Comparison of ENCODE assay signal across 1 cellular context in the genomic region with DNA sequence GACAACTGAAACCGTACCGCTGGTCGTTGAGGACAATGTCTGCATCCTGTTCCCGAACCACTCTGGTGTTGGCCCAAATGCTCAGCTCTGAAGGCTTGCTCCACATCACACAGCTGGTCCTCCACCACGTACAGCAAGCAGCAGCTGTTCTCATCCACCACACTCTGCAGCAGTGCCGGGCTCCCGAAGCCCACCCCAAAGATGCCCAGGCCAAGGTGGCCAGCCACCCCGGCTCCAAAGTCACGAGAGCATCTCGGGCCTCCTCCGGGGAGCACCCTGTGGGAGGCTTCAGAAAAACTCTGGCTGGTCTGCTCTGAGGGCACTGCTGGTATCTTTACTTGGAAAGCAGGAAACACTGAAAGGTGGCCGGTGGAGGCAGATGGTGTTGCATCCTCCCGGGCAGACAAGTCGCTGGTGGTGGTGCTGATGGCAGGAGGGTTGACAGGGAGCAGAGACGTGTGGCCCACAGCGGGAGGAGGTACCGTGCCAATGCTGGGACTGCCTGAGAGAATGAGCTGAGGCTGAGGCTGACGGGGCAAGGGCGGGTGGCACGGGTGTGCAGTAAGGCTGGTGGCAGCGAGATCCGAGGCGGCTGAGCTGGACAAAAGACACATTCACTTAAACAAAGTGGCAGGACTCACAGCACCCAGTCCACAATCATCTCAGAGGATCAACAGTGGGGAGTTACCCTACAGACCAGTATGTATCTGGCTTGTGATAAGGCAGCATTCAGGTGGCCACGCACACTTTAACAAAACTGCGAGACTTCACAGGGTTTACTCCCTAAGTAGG.
TF ChIP-seq lines count a peak whose summit lies in the region.

No MANE protein-coding gene starts in this region.

TF ChIP-seq in HepG2, 621 proteins besides CTCF, POLR2A, EP300 and RAD21:
- no peak for TF ChIP-seq ZBTB40 (IDR thresholded peaks at IDR 0.05)
- TF ChIP-seq ZBTB40 (CRISPR knock-in tag; IDR thresholded peaks at IDR 0.05) = no peak
- no peak for TF ChIP-seq ZNF670 (CRISPR knock-in tag; IDR thresholded peaks at IDR 0.05; ENCODE audit: borderline replicate concordance)
- TF ChIP-seq ZNF770 (CRISPR knock-in tag; IDR thresholded peaks at IDR 0.05) = no peak
- no peak for TF ChIP-seq RBAK (CRISPR knock-in tag; IDR thresholded peaks at IDR 0.05)
- TF ChIP-seq JARID2 (CRISPR knock-in tag; IDR thresholded peaks at IDR 0.05; ENCODE audit: insufficient replicate concordance) = no peak
- no peak for TF ChIP-seq GZF1 (CRISPR knock-in tag; IDR thresholded peaks at IDR 0.05)
- TF ChIP-seq, protein P1, sequence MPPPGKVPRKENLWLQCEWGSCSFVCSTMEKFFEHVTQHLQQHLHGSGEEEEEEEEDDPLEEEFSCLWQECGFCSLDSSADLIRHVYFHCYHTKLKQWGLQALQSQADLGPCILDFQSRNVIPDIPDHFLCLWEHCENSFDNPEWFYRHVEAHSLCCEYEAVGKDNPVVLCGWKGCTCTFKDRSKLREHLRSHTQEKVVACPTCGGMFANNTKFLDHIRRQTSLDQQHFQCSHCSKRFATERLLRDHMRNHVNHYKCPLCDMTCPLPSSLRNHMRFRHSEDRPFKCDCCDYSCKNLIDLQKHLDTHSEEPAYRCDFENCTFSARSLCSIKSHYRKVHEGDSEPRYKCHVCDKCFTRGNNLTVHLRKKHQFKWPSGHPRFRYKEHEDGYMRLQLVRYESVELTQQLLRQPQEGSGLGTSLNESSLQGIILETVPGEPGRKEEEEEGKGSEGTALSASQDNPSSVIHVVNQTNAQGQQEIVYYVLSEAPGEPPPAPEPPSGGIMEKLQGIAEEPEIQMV (CRISPR knock-in tag; IDR thresholded peaks at IDR 0.05; ENCODE audit: low read depth) = no peak
- TF ChIP-seq ZNF773 (CRISPR knock-in tag; IDR thresholded peaks at IDR 0.05; ENCODE audit: borderline replicate concordance) = no peak
- 0 out of 2 replicates have a peak, but pooled peaks have one; percentile 15 for TF ChIP-seq ZNF253 (CRISPR knock-in tag; IDR thresholded peaks at IDR 0.05; ENCODE audit: borderline replicate concordance)
- TF ChIP-seq RORA (CRISPR knock-in tag; IDR thresholded peaks at IDR 0.05) = no peak
- no peak for TF ChIP-seq NFATC3 (CRISPR knock-in tag; IDR thresholded peaks at IDR 0.05)
- TF ChIP-seq, protein P2, sequence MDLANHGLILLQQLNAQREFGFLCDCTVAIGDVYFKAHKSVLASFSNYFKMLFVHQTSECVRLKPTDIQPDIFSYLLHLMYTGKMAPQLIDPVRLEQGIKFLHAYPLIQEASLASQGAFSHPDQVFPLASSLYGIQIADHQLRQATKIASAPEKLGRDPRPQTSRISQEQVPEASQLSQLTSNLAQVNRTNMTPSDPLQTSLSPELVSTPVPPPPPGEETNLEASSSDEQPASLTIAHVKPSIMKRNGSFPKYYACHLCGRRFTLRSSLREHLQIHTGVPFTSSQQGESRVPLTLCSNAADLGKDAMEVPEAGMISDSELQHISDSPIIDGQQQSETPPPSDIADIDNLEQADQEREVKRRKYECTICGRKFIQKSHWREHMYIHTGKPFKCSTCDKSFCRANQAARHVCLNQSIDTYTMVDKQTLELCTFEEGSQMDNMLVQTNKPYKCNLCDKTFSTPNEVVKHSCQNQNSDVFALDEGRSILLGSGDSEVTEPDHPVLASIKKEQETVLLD (CRISPR knock-in tag; IDR thresholded peaks at IDR 0.05; ENCODE audit: low read depth) = no peak
- TF ChIP-seq ZC3H13 (CRISPR knock-in tag; IDR thresholded peaks at IDR 0.05) = peak; percentile 5; the same call in 1 of the 2 replicates
- TF ChIP-seq, protein P3, sequence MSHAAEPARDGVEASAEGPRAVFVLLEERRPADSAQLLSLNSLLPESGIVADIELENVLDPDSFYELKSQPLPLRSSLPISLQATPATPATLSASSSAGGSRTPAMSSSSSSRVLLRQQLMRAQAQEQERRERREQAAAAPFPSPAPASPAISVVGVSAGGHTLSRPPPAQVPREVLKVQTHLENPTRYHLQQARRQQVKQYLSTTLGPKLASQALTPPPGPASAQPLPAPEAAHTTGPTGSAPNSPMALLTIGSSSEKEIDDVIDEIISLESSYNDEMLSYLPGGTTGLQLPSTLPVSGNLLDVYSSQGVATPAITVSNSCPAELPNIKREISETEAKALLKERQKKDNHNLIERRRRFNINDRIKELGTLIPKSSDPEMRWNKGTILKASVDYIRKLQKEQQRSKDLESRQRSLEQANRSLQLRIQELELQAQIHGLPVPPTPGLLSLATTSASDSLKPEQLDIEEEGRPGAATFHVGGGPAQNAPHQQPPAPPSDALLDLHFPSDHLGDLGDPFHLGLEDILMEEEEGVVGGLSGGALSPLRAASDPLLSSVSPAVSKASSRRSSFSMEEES (CRISPR knock-in tag; IDR thresholded peaks at IDR 0.05) = no peak
- TF ChIP-seq NONO (IDR thresholded peaks at IDR 0.05) = no peak
- TF ChIP-seq NONO (CRISPR knock-in tag; conservative IDR thresholded peaks at IDR 0.05) = 0 out of 2 replicates have a peak, but pooled peaks have one; percentile 8
- TF ChIP-seq HDAC1 (CRISPR knock-in tag; IDR thresholded peaks at IDR 0.05) = no peak
